ENCODE assay signal across 21 cellular contexts in genomic region chr20:44624152-44624551, GRCh38. TPM values are rescaled to one million over a fixed set of nuclear protein-coding genes. Genes with fewer than 3 reads are reported as not detected.
A peak's percentile ranks its signal among the peaks of the same experiment; 100 is the strongest.
DNase-seq lines count a peak whose midpoint lies in the region; ATAC-seq and TF ChIP-seq lines count a peak whose summit lies in the region.
"Had no signal": no experiment of that assay in that cellular context is flagged by ENCODE, and none has a peak within 500 bp of the region (broad histone marks: within the 10 kb centered on the region; RNA-seq: fewer than 3 reads in every experiment).

No MANE protein-coding gene starts in this region.

- H3K36me3 Mint-ChIP-seq in memory B cell: peaks cover 17% of the 10 kb centered on the region
- peaks cover 64% of the 10 kb centered on the region for H3K36me3 Mint-ChIP-seq in stimulated activated effector memory CD8-positive, alpha-beta T cell treated with anti-CD3 and anti-CD28 coated beads, Interleukin-12 subunit alpha, Interleukin-12 subunit beta, amount 100 ng/mL, for 72 hours
- peaks cover 39 to 55% of the 10 kb centered on the region in 2 donors for H3K36me3 Mint-ChIP-seq in activated naive CD4-positive, alpha-beta T cell treated with anti-CD3 and anti-CD28 coated beads, Interleukin-2, amount 50 U/mL, for 72 hours

- CTCF ChIA-PET in RWPE1 (lab: Yijun Ruan, JAX): no interaction called here

- no peaks in the 10 kb centered on the region for H3K9me3 Mint-ChIP-seq in memory B cell
- H3K9me3 Mint-ChIP-seq in stimulated activated effector memory CD8-positive, alpha-beta T cell treated with anti-CD3 and anti-CD28 coated beads, Interleukin-12 subunit alpha, Interleukin-12 subunit beta, amount 100 ng/mL, for 72 hours: no peaks in the 10 kb centered on the region
- H3K9me3 Mint-ChIP-seq in activated naive CD4-positive, alpha-beta T cell treated with anti-CD3 and anti-CD28 coated beads, Interleukin-2, amount 50 U/mL, for 72 hours: peaks cover 0 to 5% of the 10 kb centered on the region in 2 donors
- H3K9me3 Mint-ChIP-seq: CD4-positive, alpha-beta T cell; CD8-positive, alpha-beta memory T cell had no signal

- H3K4me3 Mint-ChIP-seq in memory B cell: no peak overlapping the region
- no peak overlapping the region for H3K4me3 Mint-ChIP-seq in stimulated activated effector memory CD8-positive, alpha-beta T cell treated with anti-CD3 and anti-CD28 coated beads, Interleukin-12 subunit alpha, Interleukin-12 subunit beta, amount 100 ng/mL, for 72 hours
- H3K4me3 Mint-ChIP-seq: CD14-positive monocyte; CD4-positive, alpha-beta T cell; CD8-positive, alpha-beta memory T cell had no signal

- POLR2A ChIA-PET in RWPE1 (lab: Yijun Ruan, JAX; ENCODE audit: low non-redundant PET): interaction anchor here (0.6 kb wide), 1 partner anchor 144 kb away, joined by 3 read pairs; no protein-coding TSS in a partner anchor

- no peak for ATAC-seq in left ventricle myocardium superior
- ATAC-seq in left cardiac atrium: no peak
- ATAC-seq in memory B cell (ENCODE audit: low read depth): no peak
- ATAC-seq in stimulated activated effector memory CD8-positive, alpha-beta T cell treated with anti-CD3 and anti-CD28 coated beads, Interleukin-12 subunit alpha, Interleukin-12 subunit beta, amount 100 ng/mL, for 72 hours: no peak
- ATAC-seq in HG03159 (IDR thresholded peaks at IDR 0.05; ENCODE audit: unreplicated experiment): no peak
- ATAC-seq in activated naive CD4-positive, alpha-beta T cell treated with anti-CD3 and anti-CD28 coated beads, Interleukin-2, amount 50 U/mL, for 72 hours: no peak
- ATAC-seq: A549 had no signal

- TF ChIP-seq CTCF in RWPE1 (conservative IDR thresholded peaks at IDR 0.05; ENCODE audit: low read depth): no peak

- DNase-seq in left ventricle myocardium superior (peak; percentile 26), left cardiac atrium (no peak), RWPE1 (ENCODE audit: low spot score) (no peak), memory B cell (ENCODE audit: low spot score in 2 of 2) (no peak)
- no peak for DNase-seq in stimulated activated effector memory CD8-positive, alpha-beta T cell treated with anti-CD3 and anti-CD28 coated beads, Interleukin-12 subunit alpha, Interleukin-12 subunit beta, amount 100 ng/mL, for 72 hours (ENCODE audit: low spot score in 2 of 2)
- no peak for DNase-seq in activated naive CD4-positive, alpha-beta T cell treated with anti-CD3 and anti-CD28 coated beads, Interleukin-2, amount 50 U/mL, for 72 hours (ENCODE audit: low spot score in 2 of 2)
- DNase-seq: 8988T; ACHN; AML-193; BE2C; CD4-positive, alpha-beta T cell; CD8-positive, alpha-beta memory T cell; DMS 273 treated with DMSO at 0.1 percent for 48 hours; DMS79; GF-D8; GM23248; H7; HCEC 1CT had no signal

- H3K27ac ChIP-seq in RWPE1: 0 out of 2 replicates have a peak overlapping the region, but pooled peaks have one; percentile 5
- H3K27ac ChIP-seq: A549, GM23248 had no signal

- H3K27ac Mint-ChIP-seq in memory B cell: peak overlapping the region; percentile 90
- peak overlapping the region; percentile 40 for H3K27ac Mint-ChIP-seq in stimulated activated effector memory CD8-positive, alpha-beta T cell treated with anti-CD3 and anti-CD28 coated beads, Interleukin-12 subunit alpha, Interleukin-12 subunit beta, amount 100 ng/mL, for 72 hours
- H3K27ac Mint-ChIP-seq in activated naive CD4-positive, alpha-beta T cell treated with anti-CD3 and anti-CD28 coated beads, Interleukin-2, amount 50 U/mL, for 72 hours: peak overlapping the region in 1 of 2 donors; percentile 77
- H3K27ac Mint-ChIP-seq: CD4-positive, alpha-beta T cell had no signal

- peaks cover 2% of the 10 kb centered on the region for H3K4me1 Mint-ChIP-seq in memory B cell
- H3K4me1 Mint-ChIP-seq in stimulated activated effector memory CD8-positive, alpha-beta T cell treated with anti-CD3 and anti-CD28 coated beads, Interleukin-12 subunit alpha, Interleukin-12 subunit beta, amount 100 ng/mL, for 72 hours: peaks cover 12% of the 10 kb centered on the region

- intact Hi-C loops in left ventricle myocardium superior (cut with micrococcal nuclease): no loop called here
- intact Hi-C loops in left cardiac atrium (cut with DNase I): no loop called here

- no peaks in the 10 kb centered on the region for H3K27me3 Mint-ChIP-seq in memory B cell
- H3K27me3 Mint-ChIP-seq: CD4-positive, alpha-beta T cell; CD8-positive, alpha-beta memory T cell had no signal

RNA-seq across cellular contexts. Expression of gene ADA, which starts 27.3 kb away (rescaled TPM):
- 8.5 TPM for total RNA-seq in left ventricle myocardium superior
- total RNA-seq in left cardiac atrium: 10 to 100 TPM; 11.3 to 12.2 TPM
- 10 to 100 TPM; 33.4 to 54.9 TPM for total RNA-seq in activated naive CD4-positive, alpha-beta T cell treated with anti-CD3 and anti-CD28 coated beads, Interleukin-2, amount 50 U/mL, for 72 hours

RNA-seq across cellular contexts. Expression of gene PKIG, which starts 41.8 kb away (rescaled TPM):
- total RNA-seq in left ventricle myocardium superior (195 TPM), left cardiac atrium (100 to 1,000 TPM; 159 to 182 TPM)
- total RNA-seq in activated naive CD4-positive, alpha-beta T cell treated with anti-CD3 and anti-CD28 coated beads, Interleukin-2, amount 50 U/mL, for 72 hours: 10 to 100 TPM in 1 of 2 donors, 1 to 10 TPM in 1; 2.0 to 10.5 TPM

Comparison
In these comparisons a context has a peak if more than half of its experiments do, and no peak if none do; other contexts are left out.
1. RNA of gene PKIG, which starts 41.8 kb away (total RNA-seq): 195 TPM in left ventricle myocardium superior (single experiment) and 159 to 182 TPM in left cardiac atrium; 2.0 to 10.5 TPM in activated naive CD4-positive, alpha-beta T cell treated with anti-CD3 and anti-CD28 coated beads, Interleukin-2, amount 50 U/mL, for 72 hours; every median in the first group is over 10 times any median in the second.